In the genomic region with DNA sequence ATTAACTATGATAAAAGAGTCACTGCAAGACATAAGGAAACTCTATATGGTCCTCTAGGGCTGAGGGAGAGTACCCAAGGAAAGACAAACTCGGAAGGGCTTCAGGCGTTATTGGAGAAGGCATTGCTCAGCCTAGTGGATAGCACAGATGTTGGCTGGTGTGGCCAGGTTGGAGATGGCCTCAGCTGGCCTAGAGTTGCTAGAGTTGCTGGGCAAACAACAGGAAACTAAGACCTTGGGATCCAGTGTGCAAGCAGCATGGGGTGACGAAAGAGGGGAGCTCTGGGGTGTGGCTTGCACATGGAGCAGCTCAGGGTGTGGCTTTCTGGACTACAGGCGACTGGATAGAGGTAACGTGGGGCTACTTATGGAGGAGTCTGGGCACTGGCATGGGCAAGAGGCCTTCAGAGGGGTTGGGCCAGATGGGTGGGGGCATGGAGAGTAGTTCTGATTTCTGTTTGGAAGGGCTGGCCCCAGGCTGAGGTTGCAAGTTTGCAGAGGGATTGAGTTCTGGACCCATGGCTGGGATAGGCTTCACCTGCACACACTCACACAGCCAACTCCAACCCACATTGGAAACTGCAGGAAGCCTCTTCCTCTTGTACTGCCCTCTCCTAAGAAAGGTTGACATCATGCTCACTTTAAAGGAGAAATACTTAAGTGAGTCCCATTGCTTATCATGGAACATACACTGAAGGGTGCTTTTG, we compare ENCODE assay signal across 1 cellular context.
A peak's percentile ranks its signal among the peaks of the same experiment; 100 is the strongest.
TF ChIP-seq lines count a peak whose summit lies in the region.

No MANE protein-coding gene starts in this region.

TF ChIP-seq in HepG2, 621 proteins besides CTCF, POLR2A, EP300 and RAD21 (continued from another document and continues in another):
- TF ChIP-seq, protein P1, sequence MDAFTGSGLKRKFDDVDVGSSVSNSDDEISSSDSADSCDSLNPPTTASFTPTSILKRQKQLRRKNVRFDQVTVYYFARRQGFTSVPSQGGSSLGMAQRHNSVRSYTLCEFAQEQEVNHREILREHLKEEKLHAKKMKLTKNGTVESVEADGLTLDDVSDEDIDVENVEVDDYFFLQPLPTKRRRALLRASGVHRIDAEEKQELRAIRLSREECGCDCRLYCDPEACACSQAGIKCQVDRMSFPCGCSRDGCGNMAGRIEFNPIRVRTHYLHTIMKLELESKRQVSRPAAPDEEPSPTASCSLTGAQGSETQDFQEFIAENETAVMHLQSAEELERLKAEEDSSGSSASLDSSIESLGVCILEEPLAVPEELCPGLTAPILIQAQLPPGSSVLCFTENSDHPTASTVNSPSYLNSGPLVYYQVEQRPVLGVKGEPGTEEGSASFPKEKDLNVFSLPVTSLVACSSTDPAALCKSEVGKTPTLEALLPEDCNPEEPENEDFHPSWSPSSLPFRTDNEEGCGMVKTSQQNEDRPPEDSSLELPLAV (CRISPR knock-in tag; conservative IDR thresholded peaks at IDR 0.05; ENCODE audit: low read depth) = no peak
- no peak for TF ChIP-seq HOXA5 (CRISPR knock-in tag; IDR thresholded peaks at IDR 0.05)
- no peak for TF ChIP-seq ZMYM4 (CRISPR knock-in tag; IDR thresholded peaks at IDR 0.05)
- TF ChIP-seq ZSCAN12 (CRISPR knock-in tag; IDR thresholded peaks at IDR 0.05) = no peak
- TF ChIP-seq ZNF12 (CRISPR knock-in tag; IDR thresholded peaks at IDR 0.05) = no peak
- TF ChIP-seq ZNF263 (CRISPR knock-in tag; IDR thresholded peaks at IDR 0.05) = no peak
- TF ChIP-seq, protein P2, sequence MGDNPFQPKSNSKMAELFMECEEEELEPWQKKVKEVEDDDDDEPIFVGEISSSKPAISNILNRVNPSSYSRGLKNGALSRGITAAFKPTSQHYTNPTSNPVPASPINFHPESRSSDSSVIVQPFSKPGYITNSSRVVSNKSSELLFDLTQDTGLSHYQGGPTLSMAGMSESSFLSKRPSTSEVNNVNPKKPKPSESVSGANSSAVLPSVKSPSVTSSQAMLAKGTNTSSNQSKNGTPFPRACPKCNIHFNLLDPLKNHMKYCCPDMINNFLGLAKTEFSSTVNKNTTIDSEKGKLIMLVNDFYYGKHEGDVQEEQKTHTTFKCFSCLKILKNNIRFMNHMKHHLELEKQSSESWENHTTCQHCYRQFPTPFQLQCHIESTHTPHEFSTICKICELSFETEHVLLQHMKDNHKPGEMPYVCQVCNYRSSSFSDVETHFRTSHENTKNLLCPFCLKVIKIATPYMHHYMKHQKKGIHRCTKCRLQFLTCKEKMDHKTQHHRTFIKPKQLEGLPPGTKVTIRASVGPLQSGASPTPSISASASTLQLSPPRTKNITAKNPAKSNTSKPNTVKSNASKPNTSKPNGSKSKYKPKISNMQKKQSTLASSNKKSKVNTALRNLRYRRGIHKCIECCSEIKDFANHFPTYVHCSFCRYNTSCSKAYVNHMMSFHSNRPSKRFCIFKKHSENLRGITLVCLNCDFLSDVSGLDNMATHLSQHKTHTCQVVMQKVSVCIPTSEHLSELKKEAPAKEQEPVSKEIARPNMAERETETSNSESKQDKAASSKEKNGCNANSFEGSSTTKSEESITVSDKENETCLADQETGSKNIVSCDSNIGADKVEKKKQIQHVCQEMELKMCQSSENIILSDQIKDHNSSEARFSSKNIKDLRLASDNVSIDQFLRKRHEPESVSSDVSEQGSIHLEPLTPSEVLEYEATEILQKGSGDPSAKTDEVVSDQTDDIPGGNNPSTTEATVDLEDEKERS (CRISPR knock-in tag; IDR thresholded peaks at IDR 0.05) = no peak
- TF ChIP-seq BCL6 (CRISPR knock-in tag; IDR thresholded peaks at IDR 0.05) = 0 out of 2 replicates have a peak, but pooled peaks have one; percentile 16
- TF ChIP-seq ZFY (CRISPR knock-in tag; IDR thresholded peaks at IDR 0.05) = no peak; the same call in 1 of the 2 replicates
- no peak for TF ChIP-seq SATB2 (CRISPR knock-in tag; IDR thresholded peaks at IDR 0.05)
- no peak for TF ChIP-seq ATF7 (IDR thresholded peaks at IDR 0.05)
- TF ChIP-seq ATF7 (CRISPR knock-in tag; IDR thresholded peaks at IDR 0.05) = no peak
- TF ChIP-seq, protein P3, sequence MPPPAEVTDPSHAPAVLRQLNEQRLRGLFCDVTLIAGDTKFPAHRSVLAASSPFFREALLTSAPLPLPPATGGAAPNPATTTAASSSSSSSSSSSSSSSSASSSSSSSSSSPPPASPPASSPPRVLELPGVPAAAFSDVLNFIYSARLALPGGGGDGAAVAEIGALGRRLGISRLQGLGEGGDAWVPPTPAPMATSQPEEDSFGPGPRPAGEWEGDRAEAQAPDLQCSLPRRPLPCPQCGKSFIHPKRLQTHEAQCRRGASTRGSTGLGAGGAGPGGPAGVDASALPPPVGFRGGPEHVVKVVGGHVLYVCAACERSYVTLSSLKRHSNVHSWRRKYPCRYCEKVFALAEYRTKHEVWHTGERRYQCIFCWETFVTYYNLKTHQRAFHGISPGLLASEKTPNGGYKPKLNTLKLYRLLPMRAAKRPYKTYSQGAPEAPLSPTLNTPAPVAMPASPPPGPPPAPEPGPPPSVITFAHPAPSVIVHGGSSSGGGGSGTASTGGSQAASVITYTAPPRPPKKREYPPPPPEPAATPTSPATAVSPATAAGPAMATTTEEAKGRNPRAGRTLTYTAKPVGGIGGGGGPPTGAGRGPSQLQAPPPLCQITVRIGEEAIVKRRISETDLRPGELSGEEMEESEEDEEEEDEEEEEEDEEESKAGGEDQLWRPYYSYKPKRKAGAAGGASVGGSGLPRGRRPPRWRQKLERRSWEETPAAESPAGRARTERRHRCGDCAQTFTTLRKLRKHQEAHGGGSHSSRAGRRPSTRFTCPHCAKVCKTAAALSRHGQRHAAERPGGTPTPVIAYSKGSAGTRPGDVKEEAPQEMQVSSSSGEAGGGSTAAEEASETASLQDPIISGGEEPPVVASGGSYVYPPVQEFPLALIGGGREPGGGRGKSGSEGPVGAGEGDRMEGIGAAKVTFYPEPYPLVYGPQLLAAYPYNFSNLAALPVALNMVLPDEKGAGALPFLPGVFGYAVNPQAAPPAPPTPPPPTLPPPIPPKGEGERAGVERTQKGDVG (CRISPR knock-in tag; IDR thresholded peaks at IDR 0.05; ENCODE audit: borderline replicate concordance) = no peak
- TF ChIP-seq ZNF30 (CRISPR knock-in tag; IDR thresholded peaks at IDR 0.05) = no peak
- TF ChIP-seq, protein P4, sequence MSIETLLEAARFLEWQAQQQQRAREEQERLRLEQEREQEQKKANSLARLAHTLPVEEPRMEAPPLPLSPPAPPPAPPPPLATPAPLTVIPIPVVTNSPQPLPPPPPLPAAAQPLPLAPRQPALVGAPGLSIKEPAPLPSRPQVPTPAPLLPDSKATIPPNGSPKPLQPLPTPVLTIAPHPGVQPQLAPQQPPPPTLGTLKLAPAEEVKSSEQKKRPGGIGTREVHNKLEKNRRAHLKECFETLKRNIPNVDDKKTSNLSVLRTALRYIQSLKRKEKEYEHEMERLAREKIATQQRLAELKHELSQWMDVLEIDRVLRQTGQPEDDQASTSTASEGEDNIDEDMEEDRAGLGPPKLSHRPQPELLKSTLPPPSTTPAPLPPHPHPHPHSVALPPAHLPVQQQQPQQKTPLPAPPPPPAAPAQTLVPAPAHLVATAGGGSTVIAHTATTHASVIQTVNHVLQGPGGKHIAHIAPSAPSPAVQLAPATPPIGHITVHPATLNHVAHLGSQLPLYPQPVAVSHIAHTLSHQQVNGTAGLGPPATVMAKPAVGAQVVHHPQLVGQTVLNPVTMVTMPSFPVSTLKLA (IDR thresholded peaks at IDR 0.05) = no peak
- TF ChIP-seq ZSCAN22 (CRISPR knock-in tag; IDR thresholded peaks at IDR 0.05) = no peak; the same call in 1 of the 2 replicates
- no peak; the same call in 1 of the 2 replicates for TF ChIP-seq CREM (IDR thresholded peaks at IDR 0.05)
- TF ChIP-seq CREM (CRISPR knock-in tag; IDR thresholded peaks at IDR 0.05) = no peak
- TF ChIP-seq ZNF570 (CRISPR knock-in tag; IDR thresholded peaks at IDR 0.05; ENCODE audit: borderline replicate concordance) = no peak
- TF ChIP-seq, protein P5, sequence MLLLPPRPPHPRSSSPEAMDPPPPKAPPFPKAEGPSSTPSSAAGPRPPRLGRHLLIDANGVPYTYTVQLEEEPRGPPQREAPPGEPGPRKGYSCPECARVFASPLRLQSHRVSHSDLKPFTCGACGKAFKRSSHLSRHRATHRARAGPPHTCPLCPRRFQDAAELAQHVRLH (CRISPR knock-in tag; IDR thresholded peaks at IDR 0.05; ENCODE audit: borderline replicate concordance, low read depth) = no peak
- TF ChIP-seq, protein P6, sequence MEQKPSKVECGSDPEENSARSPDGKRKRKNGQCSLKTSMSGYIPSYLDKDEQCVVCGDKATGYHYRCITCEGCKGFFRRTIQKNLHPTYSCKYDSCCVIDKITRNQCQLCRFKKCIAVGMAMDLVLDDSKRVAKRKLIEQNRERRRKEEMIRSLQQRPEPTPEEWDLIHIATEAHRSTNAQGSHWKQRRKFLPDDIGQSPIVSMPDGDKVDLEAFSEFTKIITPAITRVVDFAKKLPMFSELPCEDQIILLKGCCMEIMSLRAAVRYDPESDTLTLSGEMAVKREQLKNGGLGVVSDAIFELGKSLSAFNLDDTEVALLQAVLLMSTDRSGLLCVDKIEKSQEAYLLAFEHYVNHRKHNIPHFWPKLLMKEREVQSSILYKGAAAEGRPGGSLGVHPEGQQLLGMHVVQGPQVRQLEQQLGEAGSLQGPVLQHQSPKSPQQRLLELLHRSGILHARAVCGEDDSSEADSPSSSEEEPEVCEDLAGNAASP (CRISPR knock-in tag; IDR thresholded peaks at IDR 0.05; ENCODE audit: borderline replicate concordance) = peak; percentile 56; the same call in 1 of the 2 replicates
- TF ChIP-seq ZNF747 (CRISPR knock-in tag; IDR thresholded peaks at IDR 0.05; ENCODE audit: borderline replicate concordance) = no peak
- TF ChIP-seq PHF20 (CRISPR knock-in tag; IDR thresholded peaks at IDR 0.05) = no peak
- TF ChIP-seq POLR2G (IDR thresholded peaks at IDR 0.05; ENCODE audit: low read depth, low read length) = peak; percentile 78
- TF ChIP-seq GATA4 (IDR thresholded peaks at IDR 0.05; ENCODE audit: borderline replicate concordance, low read depth) = peak; percentile 20; the same call in 1 of the 2 replicates
- no peak for TF ChIP-seq KDM5A (IDR thresholded peaks at IDR 0.05; ENCODE audit: borderline replicate concordance, low read length)
- no peak; the same call in 1 of the 2 replicates for TF ChIP-seq HES4 (CRISPR knock-in tag; IDR thresholded peaks at IDR 0.05; ENCODE audit: borderline replicate concordance)
- TF ChIP-seq JUN (CRISPR knock-in tag; IDR thresholded peaks at IDR 0.05) = no peak
- TF ChIP-seq NPAS2 (CRISPR knock-in tag; IDR thresholded peaks at IDR 0.05; ENCODE audit: borderline replicate concordance) = no peak
- TF ChIP-seq ZNF451 (CRISPR knock-in tag; IDR thresholded peaks at IDR 0.05) = no peak
- no peak for TF ChIP-seq ZNF569 (CRISPR knock-in tag; IDR thresholded peaks at IDR 0.05; ENCODE audit: borderline replicate concordance)
- TF ChIP-seq SMAD3 (CRISPR knock-in tag; IDR thresholded peaks at IDR 0.05) = no peak
- no peak for TF ChIP-seq SRF (IDR thresholded peaks at IDR 0.05; ENCODE audit: low read depth, low read length)
- TF ChIP-seq, protein P7, sequence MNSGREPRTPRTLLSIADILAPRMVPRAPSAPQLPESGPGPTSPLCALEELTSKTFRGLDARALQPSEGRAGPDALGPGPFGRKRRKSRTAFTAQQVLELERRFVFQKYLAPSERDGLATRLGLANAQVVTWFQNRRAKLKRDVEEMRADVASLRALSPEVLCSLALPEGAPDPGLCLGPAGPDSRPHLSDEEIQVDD (CRISPR knock-in tag; IDR thresholded peaks at IDR 0.05; ENCODE audit: borderline replicate concordance) = no peak
- TF ChIP-seq, protein P8, sequence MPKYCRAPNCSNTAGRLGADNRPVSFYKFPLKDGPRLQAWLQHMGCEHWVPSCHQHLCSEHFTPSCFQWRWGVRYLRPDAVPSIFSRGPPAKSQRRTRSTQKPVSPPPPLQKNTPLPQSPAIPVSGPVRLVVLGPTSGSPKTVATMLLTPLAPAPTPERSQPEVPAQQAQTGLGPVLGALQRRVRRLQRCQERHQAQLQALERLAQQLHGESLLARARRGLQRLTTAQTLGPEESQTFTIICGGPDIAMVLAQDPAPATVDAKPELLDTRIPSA (CRISPR knock-in tag; IDR thresholded peaks at IDR 0.05; ENCODE audit: borderline replicate concordance) = no peak
- TF ChIP-seq, protein P9, sequence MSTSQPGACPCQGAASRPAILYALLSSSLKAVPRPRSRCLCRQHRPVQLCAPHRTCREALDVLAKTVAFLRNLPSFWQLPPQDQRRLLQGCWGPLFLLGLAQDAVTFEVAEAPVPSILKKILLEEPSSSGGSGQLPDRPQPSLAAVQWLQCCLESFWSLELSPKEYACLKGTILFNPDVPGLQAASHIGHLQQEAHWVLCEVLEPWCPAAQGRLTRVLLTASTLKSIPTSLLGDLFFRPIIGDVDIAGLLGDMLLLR (CRISPR knock-in tag; IDR thresholded peaks at IDR 0.05) = no peak; the same call in 1 of the 2 replicates
- TF ChIP-seq SRSF1 (optimal IDR thresholded peaks at IDR 0.05; ENCODE audit: low read depth, low read length) = peak; percentile 80
- no peak for TF ChIP-seq ATAD3A (CRISPR knock-in tag; IDR thresholded peaks at IDR 0.05)
- no peak for TF ChIP-seq KAT2B (IDR thresholded peaks at IDR 0.05; ENCODE audit: borderline replicate concordance, low read depth, low read length)
- TF ChIP-seq, protein P10, sequence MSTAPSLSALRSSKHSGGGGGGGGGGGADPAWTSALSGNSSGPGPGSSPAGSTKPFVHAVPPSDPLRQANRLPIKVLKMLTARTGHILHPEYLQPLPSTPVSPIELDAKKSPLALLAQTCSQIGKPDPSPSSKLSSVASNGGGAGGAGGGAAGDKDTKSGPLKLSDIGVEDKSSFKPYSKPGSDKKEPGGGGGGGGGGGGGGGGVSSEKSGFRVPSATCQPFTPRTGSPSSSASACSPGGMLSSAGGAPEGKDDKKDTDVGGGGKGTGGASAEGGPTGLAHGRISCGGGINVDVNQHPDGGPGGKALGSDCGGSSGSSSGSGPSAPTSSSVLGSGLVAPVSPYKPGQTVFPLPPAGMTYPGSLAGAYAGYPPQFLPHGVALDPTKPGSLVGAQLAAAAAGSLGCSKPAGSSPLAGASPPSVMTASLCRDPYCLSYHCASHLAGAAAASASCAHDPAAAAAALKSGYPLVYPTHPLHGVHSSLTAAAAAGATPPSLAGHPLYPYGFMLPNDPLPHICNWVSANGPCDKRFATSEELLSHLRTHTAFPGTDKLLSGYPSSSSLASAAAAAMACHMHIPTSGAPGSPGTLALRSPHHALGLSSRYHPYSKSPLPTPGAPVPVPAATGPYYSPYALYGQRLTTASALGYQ (CRISPR knock-in tag; IDR thresholded peaks at IDR 0.05) = no peak
- no peak for TF ChIP-seq RFXAP (CRISPR knock-in tag; IDR thresholded peaks at IDR 0.05; ENCODE audit: borderline replicate concordance)
- TF ChIP-seq, protein P11, sequence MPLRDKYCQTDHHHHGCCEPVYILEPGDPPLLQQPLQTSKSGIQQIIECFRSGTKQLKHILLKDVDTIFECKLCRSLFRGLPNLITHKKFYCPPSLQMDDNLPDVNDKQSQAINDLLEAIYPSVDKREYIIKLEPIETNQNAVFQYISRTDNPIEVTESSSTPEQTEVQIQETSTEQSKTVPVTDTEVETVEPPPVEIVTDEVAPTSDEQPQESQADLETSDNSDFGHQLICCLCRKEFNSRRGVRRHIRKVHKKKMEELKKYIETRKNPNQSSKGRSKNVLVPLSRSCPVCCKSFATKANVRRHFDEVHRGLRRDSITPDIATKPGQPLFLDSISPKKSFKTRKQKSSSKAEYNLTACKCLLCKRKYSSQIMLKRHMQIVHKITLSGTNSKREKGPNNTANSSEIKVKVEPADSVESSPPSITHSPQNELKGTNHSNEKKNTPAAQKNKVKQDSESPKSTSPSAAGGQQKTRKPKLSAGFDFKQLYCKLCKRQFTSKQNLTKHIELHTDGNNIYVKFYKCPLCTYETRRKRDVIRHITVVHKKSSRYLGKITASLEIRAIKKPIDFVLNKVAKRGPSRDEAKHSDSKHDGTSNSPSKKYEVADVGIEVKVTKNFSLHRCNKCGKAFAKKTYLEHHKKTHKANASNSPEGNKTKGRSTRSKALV (CRISPR knock-in tag; IDR thresholded peaks at IDR 0.05) = no peak
